ENCODE assay signal across 29 cellular contexts in genomic region chrX:8845469-8845868, GRCh38. TPM values are rescaled to one million over a fixed set of nuclear protein-coding genes. Genes with fewer than 3 reads are reported as not detected.
"Had no signal": no experiment of that assay in that cellular context is flagged by ENCODE, and none has a peak within 500 bp of the region (broad histone marks: within the 10 kb centered on the region; RNA-seq: fewer than 3 reads in every experiment).

No MANE protein-coding gene starts in this region.

- DNase-seq: activated CD4-positive, alpha-beta T cell treated with anti-CD3 and anti-CD28 coated beads for 48 hours; activated CD4-positive, alpha-beta T cell treated with anti-CD3 and anti-CD28 coated beads, Interleukin-2, amount 50 U/mL, for 48 hours; activated CD4-positive, CD25-positive, alpha-beta regulatory T cell treated with anti-CD3 and anti-CD28 coated beads, Interleukin-2, amount 50 U/mL, for 72 hours; activated CD8-positive, alpha-beta memory T cell treated with anti-CD3 and anti-CD28 coated beads, Interleukin-2, amount 10 ng/mL, durations not matched to agents 7 days and 5 days; activated effector memory CD4-positive, alpha-beta T cell treated with Interleukin-2 at 50 U/mL for 16 hours; activated naive CD4-positive, alpha-beta T cell; activated T-cell treated with anti-CD3 and anti-CD28 coated beads, Interleukin-2, amount 50 U/mL, for 24 hours; amniotic stem cell; MV-4-11; NCI-H1092 treated with DMSO at 0.1 percent for 48 hours; NCI-H1417 treated with DMSO at 0.1 percent for 48 hours; NCI-H1694; NCI-H2029; NCI-H2107; NCI-H345; NCI-H510A; NCI-H526 treated with DMSO at 0.1 percent for 48 hours; NCI-H82; NK-92 treated with Interleukin-12 subunit alpha and Interleukin-12 subunit beta, amount 100 ng/mL, for 24 hours; OCI-M1; SIG-M5; T-helper 17 cell; T-helper 9 cell had no signal

- ATAC-seq: activated CD8-positive, alpha-beta memory T cell treated with anti-CD3 and anti-CD28 coated beads, Interleukin-2, amount 10 ng/mL, durations not matched to agents 7 days and 5 days; T-helper 17 cell had no signal

- H3K27me3 ChIP-seq: brain microvascular endothelial cell, cardiac muscle cell, MG63 had no signal

- H3K36me3 ChIP-seq: brain microvascular endothelial cell, cardiac muscle cell, MG63 had no signal

- H3K4me3 ChIP-seq: cardiac muscle cell, MG63 had no signal

- H3K27ac ChIP-seq: brain microvascular endothelial cell, cardiac muscle cell, KMS-11 had no signal

- H3K9me3 ChIP-seq: MG63 had no signal

- H3K4me2 ChIP-seq: KMS-11 had no signal

- H3K9ac ChIP-seq: KMS-11 had no signal

RNA-seq across cellular contexts. Expression of gene FAM9A, which starts 44.3 kb away (rescaled TPM):
- total RNA-seq: activated CD8-positive, alpha-beta memory T cell treated with anti-CD3 and anti-CD28 coated beads, Interleukin-2, amount 10 ng/mL, durations not matched to agents 7 days and 5 days; activated T-helper 1 cell treated with anti-CD3 and anti-CD28 coated beads, Interleukin-12 subunit alpha, Interleukin-12 subunit beta, Interleukin-2, Interleukin-4 antibody, amounts not matched to agents 30 ng/mL and 10 ng/mL and 1 ng/mL, durations not matched to agents 14 hours and 24 hours and 36 hours; cardiac muscle cell; T-helper 17 cell; WTC11 had no signal
- polyA plus RNA-seq: cardiac muscle cell had no signal
